Comparison of ENCODE assay signal across 22 cellular contexts in genomic region chr4:173585876-173586572, GRCh38. TPM values are rescaled to one million over a fixed set of nuclear protein-coding genes. Genes with fewer than 3 reads are reported as not detected.
"Had no signal": no experiment of that assay in that cellular context is flagged by ENCODE, and none has a peak within 500 bp of the region (broad histone marks: within the 10 kb centered on the region; RNA-seq: fewer than 3 reads in every experiment).

No MANE protein-coding gene starts in this region.

- H3K9me3 ChIP-seq: esophagus squamous epithelium, lower lobe of right lung, prostate gland, spleen, testis, tibial nerve, upper lobe of right lung had no signal

- H3K27me3 ChIP-seq: testis, tibial nerve had no signal

- H3K27ac ChIP-seq: epithelial cell of prostate, esophagus squamous epithelium, lower lobe of right lung, parathyroid adenoma, prostate gland, spleen, testis, tibial nerve, upper lobe of right lung had no signal

- DNase-seq: effector memory CD8-positive, alpha-beta T cell; esophagus squamous epithelium; foreskin fibroblast; hippocampal formation; lower lobe of right lung; midbrain; naive B cell; spleen; stimulated activated CD4-positive, alpha-beta T cell treated with anti-CD3 and anti-CD28 coated beads, Interleukin-15, amount 100 ng/mL, for 24 hours; stimulated activated CD4-positive, alpha-beta T cell treated with anti-CD3 and anti-CD28 coated beads, Interleukin-1b, Interleukin-23, amount 100 ng/mL, for 48 hours; stimulated activated CD4-positive, alpha-beta T cell treated with anti-CD3 and anti-CD28 coated beads, Interleukin-4, amount 100 ng/mL, for 24 hours; testis; upper lobe of right lung had no signal

- H3K4me3 ChIP-seq: esophagus squamous epithelium, lower lobe of right lung, prostate gland, spleen, testis, tibial nerve, upper lobe of right lung had no signal

- H3K4me1 ChIP-seq: esophagus squamous epithelium, lower lobe of right lung, parathyroid adenoma, prostate gland, spleen, testis, tibial nerve, upper lobe of right lung had no signal

- H3K36me3 ChIP-seq: esophagus squamous epithelium, lower lobe of right lung, prostate gland, spleen, tibial nerve, upper lobe of right lung had no signal

- ATAC-seq: effector memory CD8-positive, alpha-beta T cell; left lobe of liver; lower lobe of right lung; sciatic nerve; stimulated activated memory B cell treated with anti-CD40 and anti-IgM and Interleukin-4, amounts not matched to agents 10 μg/mL and 1 μg/mL and 100 μg/mL, for 72 hours; upper lobe of right lung had no signal

RNA-seq across cellular contexts. Expression of gene HAND2, which starts 56.0 kb away (rescaled TPM):
- total RNA-seq: kidney epithelial cell, renal cortical epithelial cell, upper lobe of right lung had no signal
